8 cellular contexts compared by ENCODE assay signal in genomic region chr9:114662081-114662989, GRCh38. TPM values are rescaled to one million over a fixed set of nuclear protein-coding genes. Genes with fewer than 3 reads are reported as not detected.
DNase-seq lines count a peak whose midpoint lies in the region; ATAC-seq lines count a peak whose summit lies in the region.

No MANE protein-coding gene starts in this region.

- H3K36me3 ChIP-seq in CD4-positive, alpha-beta memory T cell (ENCODE audit: insufficient read depth, low read length): no peaks in the 10 kb centered on the region

- no peak overlapping the region for H3K27ac ChIP-seq in CD4-positive, alpha-beta memory T cell (ENCODE audit: low read depth, low read length)

- H3K4me3 ChIP-seq in CD4-positive, alpha-beta memory T cell (ENCODE audit: low read length in 2 of 2): no peak overlapping the region

- no peak overlapping the region for H3K27ac Mint-ChIP-seq in CD4-positive, alpha-beta memory T cell
- no peak overlapping the region for H3K27ac Mint-ChIP-seq in immature natural killer cell

- no peak overlapping the region for H3K4me3 Mint-ChIP-seq in CD4-positive, alpha-beta memory T cell
- no peak overlapping the region for H3K4me3 Mint-ChIP-seq in immature natural killer cell

- ATAC-seq in GM19351 (IDR thresholded peaks at IDR 0.05; ENCODE audit: unreplicated experiment) (peak; percentile 77), GM19324 (IDR thresholded peaks at IDR 0.05; ENCODE audit: low FRiP score, unreplicated experiment) (no peak)

- H3K27me3 ChIP-seq in CD4-positive, alpha-beta memory T cell (ENCODE audit: insufficient read depth, low read length): no peaks in the 10 kb centered on the region

- CTCF ChIA-PET in CD4-positive, alpha-beta memory T cell (lab: Charles Lee; ENCODE audit: partially characterized antibody): interaction anchor here (0.6 to 3.0 kb wide), 16 partner anchors 8 to 861 kb away, joined by 3 to 14 read pairs (median 4); no protein-coding TSS in a partner anchor

- H3K4me1 ChIP-seq in CD4-positive, alpha-beta memory T cell (ENCODE audit: insufficient read depth, low read length): no peaks in the 10 kb centered on the region

- peaks cover 0 to 1% (median 0%) of the 10 kb centered on the region in 4 donors for H3K4me1 Mint-ChIP-seq in CD4-positive, alpha-beta memory T cell
- no peaks in the 10 kb centered on the region for H3K4me1 Mint-ChIP-seq in immature natural killer cell

- intact Hi-C loops in CD4-positive, alpha-beta memory T cell (cut with micrococcal nuclease): loop anchor here (1.0 kb wide), 1 partner anchor 352 kb away; no protein-coding TSS in a partner anchor

- no peaks in the 10 kb centered on the region for H3K36me3 Mint-ChIP-seq in CD4-positive, alpha-beta memory T cell
- no peaks in the 10 kb centered on the region for H3K36me3 Mint-ChIP-seq in immature natural killer cell

- no peaks in the 10 kb centered on the region for H3K9me3 Mint-ChIP-seq in CD4-positive, alpha-beta memory T cell
- no peaks in the 10 kb centered on the region for H3K9me3 Mint-ChIP-seq in immature natural killer cell

- POLR2A ChIA-PET in CD4-positive, alpha-beta memory T cell (lab: Charles Lee; ENCODE audit: partially characterized antibody): no interaction called here

- peaks cover 7% of the 10 kb centered on the region in 2 donors for H3K27me3 Mint-ChIP-seq in CD4-positive, alpha-beta memory T cell
- H3K27me3 Mint-ChIP-seq in immature natural killer cell (ENCODE audit: low read depth in 3 of 3): peaks cover 2 to 4% (median 4%) of the 10 kb centered on the region in 3 donors

- DNase-seq in CD4-positive, alpha-beta memory T cell: peak; percentile 45 to 52 (median 50)
- DNase-seq in HT-29 (ENCODE audit: low spot score) (peak; percentile 70), T-helper 2 cell (peak in 4 of 5 experiments; percentile 21 to 49 (median 41)), astrocyte of the hippocampus (ENCODE audit: low read depth, low spot score) (peak; percentile 69), immature natural killer cell (peak; percentile 31 to 46 (median 40))
- DNase-seq in stimulated activated CD4-positive, alpha-beta T cell treated with anti-CD3 and anti-CD28 coated beads, Interleukin-2, amount 100 ng/mL, for 48 hours: peak; percentile 74 to 76

- no peaks in the 10 kb centered on the region for H3K9me3 ChIP-seq in CD4-positive, alpha-beta memory T cell (ENCODE audit: control insufficient read depth in 1 of 2, low read length in 2 of 2)

RNA-seq across cellular contexts. Expression of gene TEX53, which starts 4.7 kb away (rescaled TPM):
- not detected for total RNA-seq in CD4-positive, alpha-beta memory T cell
- polyA plus RNA-seq in CD4-positive, alpha-beta memory T cell: not detected
- total RNA-seq in HT-29 (2014; rRNA removed; shearing (Covaris generic)): not detected in 2 replicates
- polyA plus RNA-seq in immature natural killer cell: not detected

RNA-seq across cellular contexts. Expression of gene TEX48, which starts 19.7 kb away (rescaled TPM):
- total RNA-seq in CD4-positive, alpha-beta memory T cell: not detected
- polyA plus RNA-seq in CD4-positive, alpha-beta memory T cell: under 1 TPM in 1 of 2 donors, not detected in 1; 0.33 TPM
- not detected in 2 replicates for total RNA-seq in HT-29 (2014; rRNA removed; shearing (Covaris generic))
- polyA plus RNA-seq in immature natural killer cell: not detected

RNA-seq across cellular contexts. Expression of gene TMEM268, which starts 51.2 kb away (rescaled TPM):
- 10 to 100 TPM; 12.6 to 13.4 TPM for total RNA-seq in CD4-positive, alpha-beta memory T cell
- 1 to 10 TPM; 8.8 to 9.0 TPM for polyA plus RNA-seq in CD4-positive, alpha-beta memory T cell
- 2.6 and 3.9 TPM in 2 replicates for total RNA-seq in HT-29 (2014; rRNA removed; shearing (Covaris generic))
- 10 to 100 TPM in 1 of 3 donors, 1 to 10 TPM in 2; 6.9 to 13.7 (median 7.7) TPM for polyA plus RNA-seq in immature natural killer cell
